17 cellular contexts compared by ENCODE assay signal in the genomic region with DNA sequence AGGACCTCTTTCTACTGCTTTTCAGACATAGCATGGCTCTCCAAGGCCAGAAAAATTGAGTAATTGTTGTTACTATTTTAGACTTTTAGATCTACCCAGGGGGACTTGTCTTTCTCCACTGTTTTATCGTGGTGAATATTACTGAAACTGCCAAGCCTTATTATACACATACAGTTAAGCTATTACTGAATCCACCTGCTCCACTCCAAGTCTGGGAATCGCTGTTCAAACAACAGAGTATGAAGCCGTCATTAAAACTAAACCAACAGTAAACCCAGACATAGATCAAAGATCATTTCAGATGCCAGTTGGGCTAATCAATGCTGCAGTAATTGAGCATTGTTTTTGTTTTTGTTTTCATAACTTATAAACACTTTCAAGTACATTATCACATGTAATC.
A peak's percentile ranks its signal among the peaks of the same experiment; 100 is the strongest.
DNase-seq lines count a peak whose midpoint lies in the region; ATAC-seq and TF ChIP-seq lines count a peak whose summit lies in the region.
"Had no signal": no experiment of that assay in that cellular context is flagged by ENCODE, and none has a peak within 500 bp of the region (broad histone marks: within the 10 kb centered on the region; RNA-seq: fewer than 3 reads in every experiment).

No MANE protein-coding gene starts in this region.

- ATAC-seq in left colon = peak; percentile 92
- no peak for ATAC-seq in foreskin keratinocyte
- ATAC-seq: CD8-positive, alpha-beta T cell; Right ventricle myocardium inferior had no signal

- intact Hi-C loops in left colon (cut with DNase I, micrococcal nuclease) = no loop called here

- no peak for TF ChIP-seq CTCF in foreskin keratinocyte (conservative IDR thresholded peaks at IDR 0.05)

- no peaks in the 10 kb centered on the region for H3K27me3 ChIP-seq in foreskin keratinocyte
- H3K27me3 ChIP-seq: Peyer's patch had no signal

- no peaks in the 10 kb centered on the region for H3K4me1 ChIP-seq in foreskin keratinocyte

- DNase-seq in DMS53 treated with DMSO at 0.1 percent for 48 hours (lab: John Stamatoyannopoulos, UW; ENCODE audit: unreplicated experiment) (peak; percentile 17), NCI-H1105 treated with DMSO at 0.1 percent for 48 hours (lab: John Stamatoyannopoulos, UW) (peak; percentile 42), NCI-H510A treated with DMSO at 0.1 percent for 48 hours (lab: John Stamatoyannopoulos, UW) (peak; percentile 92), left colon (no peak), foreskin keratinocyte (no peak), HK-2 (ENCODE audit: unreplicated experiment) (no peak)
- no peak for DNase-seq in stimulated activated CD4-positive, alpha-beta T cell treated with anti-CD3 and anti-CD28 coated beads, Interleukin-4, amount 100 ng/mL, for 4 hours
- DNase-seq: CD8-positive, alpha-beta T cell; GM23248; HCEC 1CT; NCI-H187; NCI-H2227 treated with DMSO at 0.1 percent for 48 hours; Peyer's patch; SK-N-SH; T-helper 1 cell; T1000 had no signal

- no peak overlapping the region for H3K27ac ChIP-seq in foreskin keratinocyte
- H3K27ac ChIP-seq: GM23248, Peyer's patch had no signal

Comparison
In these comparisons a context has a peak if more than half of its experiments do, and no peak if none do; other contexts are left out.
1. DNase-seq: peak in DMS53 treated with DMSO at 0.1 percent for 48 hours (single experiment), NCI-H1105 treated with DMSO at 0.1 percent for 48 hours (single experiment) and NCI-H510A treated with DMSO at 0.1 percent for 48 hours (single experiment); none in left colon (0 of 2), foreskin keratinocyte (0 of 2), HK-2 (single experiment) and stimulated activated CD4-positive, alpha-beta T cell treated with anti-CD3 and anti-CD28 coated beads, Interleukin-4, amount 100 ng/mL, for 4 hours (0 of 2).